Comparison of ENCODE assay signal across 29 cellular contexts in the genomic region with DNA sequence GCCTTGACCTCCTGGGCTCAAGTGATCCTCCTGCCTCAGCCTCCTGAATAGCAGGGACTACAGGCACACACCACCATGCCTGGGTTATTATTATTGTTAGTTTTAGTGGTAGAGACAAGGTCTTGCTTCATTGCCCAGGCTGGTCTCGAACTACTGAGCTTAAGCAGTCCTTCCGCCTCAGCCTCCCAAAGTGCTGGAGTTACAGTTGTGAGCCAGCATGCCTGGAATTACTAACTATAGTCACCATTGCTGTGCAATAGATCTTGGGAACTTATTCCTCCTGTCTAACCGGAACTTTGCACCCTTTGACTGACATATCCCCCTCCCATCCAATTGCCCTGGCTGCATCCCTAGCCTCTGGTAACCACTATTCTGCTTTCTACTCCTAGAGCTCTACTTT.
"Had no signal": no experiment of that assay in that cellular context is flagged by ENCODE, and none has a peak within 500 bp of the region (broad histone marks: within the 10 kb centered on the region; RNA-seq: fewer than 3 reads in every experiment).

No MANE protein-coding gene starts in this region.

- H3K27me3 Mint-ChIP-seq: type B pancreatic cell had no signal

- FAIRE-seq: pancreas had no signal

- H3K4me1 ChIP-seq: testis, uterus had no signal

- H3K36me3 Mint-ChIP-seq: neural progenitor cell; stimulated activated memory B cell treated with anti-CD40 and anti-IgM and Interleukin-4, amounts not matched to agents 10 μg/mL and 1 μg/mL and 100 μg/mL, for 72 hours had no signal

- H3K36me3 ChIP-seq: neural progenitor cell, pancreas, spleen, suprapubic skin, tibial artery, transverse colon, upper lobe of right lung, uterus had no signal

- H3K4me3 ChIP-seq: neural progenitor cell, pancreas, psoas muscle, skin epidermis, smooth muscle cell, spleen, suprapubic skin, testis, tibial artery, transverse colon, upper lobe of right lung, uterus had no signal

- H3K9me3 ChIP-seq: pancreas, psoas muscle, spleen, suprapubic skin, testis, tibial artery, transverse colon, upper lobe of right lung, uterus had no signal

- DNase-seq: naive thymus-derived CD4-positive, alpha-beta T cell; natural killer cell; occipital lobe; pancreas; psoas muscle; right cardiac atrium; spleen; stimulated activated CD4-positive, alpha-beta T cell treated with anti-CD3 and anti-CD28 coated beads, Interleukin-12 subunit alpha, Interleukin-12 subunit beta, amount 100 ng/mL, for 4 hours; stimulated activated CD4-positive, alpha-beta T cell treated with anti-CD3 and anti-CD28 coated beads, Interleukin-1b, Interleukin-23, amount 100 ng/mL, for 48 hours; stimulated activated CD4-positive, alpha-beta T cell treated with anti-CD3 and anti-CD28 coated beads, Interleukin-4, amount 100 ng/mL, for 1 hour; stimulated activated CD4-positive, alpha-beta T cell treated with anti-CD3 and anti-CD28 coated beads, Interleukin-4, amount 100 ng/mL, for 4 hours; stimulated activated CD8-positive, alpha-beta memory T cell treated with anti-CD3 and anti-CD28 coated beads, Interleukin-4, amount 100 ng/mL, for 48 hours; stimulated activated naive CD4-positive, alpha-beta T cell; stimulated activated naive CD8-positive, alpha-beta T cell treated with anti-CD3 and anti-CD28 coated beads, Interleukin-15, amount 100 ng/mL, for 72 hours; stimulated activated naive CD8-positive, alpha-beta T cell treated with anti-CD3 and anti-CD28 coated beads, Interleukin-15, Interleukin-2, amounts not matched to agents 100 U/mL and 50 U/mL, for 24 hours; substantia nigra; testis; tibial artery; transverse colon; upper lobe of right lung; uterus had no signal

- ATAC-seq: naive thymus-derived CD4-positive, alpha-beta T cell; natural killer cell; pancreas; psoas muscle; right cardiac atrium; sciatic nerve; stimulated activated memory B cell treated with anti-CD40 and anti-IgM and Interleukin-4, amounts not matched to agents 10 μg/mL and 1 μg/mL and 100 μg/mL, for 72 hours; stimulated activated naive CD8-positive, alpha-beta T cell treated with anti-CD3 and anti-CD28 coated beads, Interleukin-15, amount 100 ng/mL, for 72 hours; stimulated activated naive CD8-positive, alpha-beta T cell treated with anti-CD3 and anti-CD28 coated beads, Interleukin-15, Interleukin-2, amounts not matched to agents 100 U/mL and 50 U/mL, for 24 hours; upper lobe of right lung had no signal

- H3K9me3 Mint-ChIP-seq: stimulated activated naive CD8-positive, alpha-beta T cell treated with anti-CD3 and anti-CD28 coated beads, Interleukin-15, amount 100 ng/mL, for 72 hours had no signal

- H3K4me2 ChIP-seq: neural progenitor cell, smooth muscle cell had no signal

- H3K27ac Mint-ChIP-seq: naive thymus-derived CD4-positive, alpha-beta T cell; natural killer cell; nephron; neural progenitor cell; stimulated activated memory B cell treated with anti-CD40 and anti-IgM and Interleukin-4, amounts not matched to agents 10 μg/mL and 1 μg/mL and 100 μg/mL, for 72 hours; stimulated activated naive CD8-positive, alpha-beta T cell treated with anti-CD3 and anti-CD28 coated beads, Interleukin-15, amount 100 ng/mL, for 72 hours; type B pancreatic cell had no signal

- H2AFZ ChIP-seq: neural progenitor cell had no signal

- H3K9ac ChIP-seq: neural progenitor cell had no signal

- H3K27me3 ChIP-seq: neural progenitor cell, pancreas, suprapubic skin, testis, tibial artery, transverse colon, upper lobe of right lung, uterus had no signal

- H3K27ac ChIP-seq: neural progenitor cell, pancreas, psoas muscle, skin epidermis, spleen, suprapubic skin, testis, tibial artery, transverse colon, upper lobe of right lung, uterus had no signal

- H3K4me3 Mint-ChIP-seq: naive thymus-derived CD4-positive, alpha-beta T cell; natural killer cell; neural progenitor cell; stimulated activated memory B cell treated with anti-CD40 and anti-IgM and Interleukin-4, amounts not matched to agents 10 μg/mL and 1 μg/mL and 100 μg/mL, for 72 hours; stimulated activated naive CD8-positive, alpha-beta T cell treated with anti-CD3 and anti-CD28 coated beads, Interleukin-15, amount 100 ng/mL, for 72 hours; type B pancreatic cell had no signal
